25 cellular contexts compared by ENCODE assay signal in genomic region chr12:2979806-2980205, GRCh38.
"Had no signal": no experiment of that assay in that cellular context is flagged by ENCODE, and none has a peak within 500 bp of the region (broad histone marks: within the 10 kb centered on the region; RNA-seq: fewer than 3 reads in every experiment).

No MANE protein-coding gene starts in this region.

- H3K4me3 ChIP-seq: esophagus muscularis mucosa, gastrocnemius medialis had no signal

- H3K4me1 Mint-ChIP-seq: activated T-helper 17 cell treated with anti-CD3 and anti-CD28 coated beads, Interleukin-2, amount 50 U/mL, for 72 hours had no signal

- H3K27me3 ChIP-seq: brain microvascular endothelial cell, esophagus muscularis mucosa, foreskin keratinocyte, gastrocnemius medialis had no signal

- H3K9me3 ChIP-seq: esophagus muscularis mucosa, gastrocnemius medialis had no signal

- H3K9me3 Mint-ChIP-seq: activated CD8-positive, alpha-beta T cell treated with anti-CD3 and anti-CD28 coated beads for 36 hours; activated T-cell treated with anti-CD3 and anti-CD28 coated beads, Interleukin-2, amount 50 U/mL, for 4 hours; activated T-helper 17 cell treated with anti-CD3 and anti-CD28 coated beads, Interleukin-2, amount 50 U/mL, for 72 hours; effector memory CD8-positive, alpha-beta T cell had no signal

- H3K27me3 Mint-ChIP-seq: activated CD8-positive, alpha-beta T cell treated with anti-CD3 and anti-CD28 coated beads for 36 hours; activated naive CD8-positive, alpha-beta T cell had no signal

- H3K36me3 ChIP-seq: gastrocnemius medialis had no signal

- H3K36me3 Mint-ChIP-seq: activated naive CD8-positive, alpha-beta T cell had no signal

- ATAC-seq: activated CD8-positive, alpha-beta T cell treated with anti-CD3 and anti-CD28 coated beads for 36 hours; activated T-cell treated with anti-CD3 and anti-CD28 coated beads, Interleukin-2, amount 50 U/mL, for 4 hours; activated T-helper 17 cell treated with anti-CD3 and anti-CD28 coated beads, Interleukin-2, amount 50 U/mL, for 72 hours; effector memory CD8-positive, alpha-beta T cell; foreskin keratinocyte; gastrocnemius medialis had no signal

- DNase-seq: activated CD4-positive, alpha-beta T cell treated with anti-CD3 and anti-CD28 coated beads for 1 hour; activated CD4-positive, alpha-beta T cell treated with anti-CD3 and anti-CD28 coated beads for 4 hours; activated CD4-positive, alpha-beta T cell treated with anti-CD3 and anti-CD28 coated beads, Interleukin-2, amount 50 U/mL, for 1 hour; activated CD4-positive, alpha-beta T cell treated with anti-CD3 and anti-CD28 coated beads, Interleukin-2, amount 50 U/mL, for 48 hours; activated CD8-positive, alpha-beta memory T cell treated with anti-CD3 and anti-CD28 coated beads for 24 hours; activated CD8-positive, alpha-beta T cell treated with anti-CD3 and anti-CD28 coated beads for 36 hours; activated effector memory CD4-positive, alpha-beta T cell treated with Interleukin-2 at 50 U/mL for 16 hours; activated gamma-delta T cell treated with Interleukin-2 at 50 U/mL for 16 hours; activated naive CD4-positive, alpha-beta T cell treated with anti-CD3 and anti-CD28 coated beads, Interleukin-2, amount 50 U/mL, for 16 hours; activated naive CD4-positive, alpha-beta T cell treated with Interleukin-2 at 50 U/mL for 16 hours; activated T-cell treated with anti-CD3 and anti-CD28 coated beads, Interleukin-2, amount 50 U/mL, for 4 hours; amniotic stem cell; anterior cingulate cortex; brain microvascular endothelial cell; cortex of kidney; dermis blood vessel endothelial cell; effector CD4-positive, alpha-beta T cell; effector memory CD8-positive, alpha-beta T cell; foreskin keratinocyte; gastrocnemius medialis; glutamatergic neuron; T-helper 2 cell had no signal

- H3K4me3 Mint-ChIP-seq: activated CD8-positive, alpha-beta T cell treated with anti-CD3 and anti-CD28 coated beads for 36 hours; activated naive CD8-positive, alpha-beta T cell; activated T-cell treated with anti-CD3 and anti-CD28 coated beads, Interleukin-2, amount 50 U/mL, for 4 hours; activated T-helper 17 cell treated with anti-CD3 and anti-CD28 coated beads, Interleukin-2, amount 50 U/mL, for 72 hours; effector memory CD8-positive, alpha-beta T cell had no signal

- H3K27ac ChIP-seq: brain microvascular endothelial cell, esophagus muscularis mucosa, foreskin keratinocyte had no signal

- H3K27ac Mint-ChIP-seq: activated CD8-positive, alpha-beta T cell treated with anti-CD3 and anti-CD28 coated beads for 36 hours; activated naive CD8-positive, alpha-beta T cell; activated T-helper 17 cell treated with anti-CD3 and anti-CD28 coated beads, Interleukin-2, amount 50 U/mL, for 72 hours; effector memory CD8-positive, alpha-beta T cell had no signal
